Comparison of ENCODE assay signal across 9 cellular contexts in genomic region chr18:63676526-63676925, GRCh38. TPM values are rescaled to one million over a fixed set of nuclear protein-coding genes. Genes with fewer than 3 reads are reported as not detected.
DNase-seq lines count a peak whose midpoint lies in the region; ATAC-seq lines count a peak whose summit lies in the region.
"Had no signal": no experiment of that assay in that cellular context is flagged by ENCODE, and none has a peak within 500 bp of the region (broad histone marks: within the 10 kb centered on the region; RNA-seq: fewer than 3 reads in every experiment).

No MANE protein-coding gene starts in this region.

- no peak overlapping the region for H3K56ac ChIP-seq in mesendoderm (ENCODE audit: low read length)

- WGBS in mesendoderm (ENCODE audit: extremely low coverage, insufficient coverage, low lambda C conversion rate) = no CpG with 5 or more reads among the region's 4 CpGs

- no peak overlapping the region for H4K8ac ChIP-seq in mesendoderm (ENCODE audit: low read depth, low read length)

- H3K79me2 ChIP-seq in mesendoderm (ENCODE audit: control insufficient read depth, insufficient read depth, low read length) = no peaks in the 10 kb centered on the region

- H3K36me3 ChIP-seq in mesendoderm (ENCODE audit: control insufficient read depth, insufficient read depth, low read length) = no peaks in the 10 kb centered on the region
- H3K36me3 ChIP-seq: BLaER1 had no signal

- H3K23ac ChIP-seq in mesendoderm (ENCODE audit: low read length) = no peak overlapping the region

- H3K4me2 ChIP-seq in mesendoderm (ENCODE audit: low read length) = no peak overlapping the region
- H3K4me2 ChIP-seq: BLaER1 had no signal

- H3K4me1 ChIP-seq in mesendoderm (ENCODE audit: control insufficient read depth, low read depth, low read length) = no peaks in the 10 kb centered on the region
- H3K4me1 ChIP-seq: BLaER1 had no signal

- H3K27me3 ChIP-seq in mesendoderm (ENCODE audit: insufficient read depth, low read length, poor library complexity) = no peaks in the 10 kb centered on the region
- H3K27me3 ChIP-seq: BLaER1 had no signal

- no peak overlapping the region for H3K9ac ChIP-seq in mesendoderm (ENCODE audit: low read length)
- H3K9ac ChIP-seq: BLaER1 had no signal

- H2BK5ac ChIP-seq in mesendoderm (ENCODE audit: low read length) = no peak overlapping the region

- H3K27ac ChIP-seq in mesendoderm (ENCODE audit: low read depth, low read length) = no peak overlapping the region
- H3K27ac ChIP-seq: BLaER1 had no signal

- H3K79me1 ChIP-seq in mesendoderm (ENCODE audit: low read length) = no peaks in the 10 kb centered on the region

- DNase-seq in NCI-H2196 (lab: John Stamatoyannopoulos, UW; ENCODE audit: unreplicated experiment) (peak; percentile 18), NCI-H2196 treated with DMSO at 0.1 percent for 48 hours (lab: John Stamatoyannopoulos, UW; ENCODE audit: unreplicated experiment) (no peak), OCI-M1 (lab: John Stamatoyannopoulos, UW) (peak; percentile 51), mesendoderm (peak; percentile 71), kidney glomerular epithelial cell (lab: John Stamatoyannopoulos, UW) (no peak)
- no peak for DNase-seq in activated naive CD4-positive, alpha-beta T cell (lab: John Stamatoyannopoulos, UW)
- DNase-seq in stimulated activated CD4-positive, alpha-beta T cell treated with anti-CD3 and anti-CD28 coated beads, Interleukin-4, amount 100 ng/mL, for 24 hours = no peak

- H2BK120ac ChIP-seq in mesendoderm (ENCODE audit: low read depth, low read length) = no peak overlapping the region

- H2BK15ac ChIP-seq in mesendoderm (replicated peaks; ENCODE audit: low read depth) = no peak overlapping the region

- no peak overlapping the region for H4K5ac ChIP-seq in mesendoderm (ENCODE audit: low read length)

- H3K18ac ChIP-seq in mesendoderm (ENCODE audit: low read length) = no peak overlapping the region

- H3K4me3 ChIP-seq in mesendoderm (ENCODE audit: low read length) = no peak overlapping the region
- H3K4me3 ChIP-seq: BLaER1 had no signal

- H3K4ac ChIP-seq in mesendoderm (ENCODE audit: low read depth, low read length) = no peak overlapping the region

- H2AK5ac ChIP-seq in mesendoderm (ENCODE audit: low read length) = no peak overlapping the region

- peak; percentile 72 for ATAC-seq in HG03066 (IDR thresholded peaks at IDR 0.05; ENCODE audit: low read depth, unreplicated experiment)

RNA-seq across cellular contexts. Expression of gene SERPINB3, which starts 14.8 kb away (rescaled TPM):
- polyA plus RNA-seq in mesendoderm (2013, experiment 1 of 2) = not detected
- not detected for polyA plus RNA-seq in mesendoderm (2013, experiment 2 of 2)

RNA-seq across cellular contexts. Expression of gene SERPINB11, which starts 26.2 kb away (rescaled TPM):
- 0.01 TPM for polyA plus RNA-seq in mesendoderm (2013, experiment 1 of 2)
- 0.08 TPM for polyA plus RNA-seq in mesendoderm (2013, experiment 2 of 2)

RNA-seq across cellular contexts. Expression of gene SERPINB4, which starts 32.5 kb away (rescaled TPM):
- polyA plus RNA-seq in mesendoderm (2013, experiment 1 of 2) = 0.13 TPM
- polyA plus RNA-seq in mesendoderm (2013, experiment 2 of 2) = 0.08 TPM

Comparison
In these comparisons a context has a peak if more than half of its experiments do, and no peak if none do; other contexts are left out.
1. DNase-seq: peak in NCI-H2196 (single experiment), OCI-M1 (single experiment) and mesendoderm (single experiment); none in NCI-H2196 treated with DMSO at 0.1 percent for 48 hours (single experiment), kidney glomerular epithelial cell (single experiment), activated naive CD4-positive, alpha-beta T cell (0 of 4) and stimulated activated CD4-positive, alpha-beta T cell treated with anti-CD3 and anti-CD28 coated beads, Interleukin-4, amount 100 ng/mL, for 24 hours (single experiment).